In genomic region chr10:24579911-24580310, GRCh38 we compare ENCODE assay signal across 1 cellular context.
TF ChIP-seq lines count a peak whose summit lies in the region.

No MANE protein-coding gene starts in this region.

TF ChIP-seq in K562, 482 proteins besides CTCF, POLR2A, EP300 and RAD21:
- no peak for TF ChIP-seq BRF2 (IDR thresholded peaks at IDR 0.05; ENCODE audit: borderline replicate concordance, insufficient read depth, insufficient read length)
- TF ChIP-seq DLX4 (CRISPR knock-in tag; IDR thresholded peaks at IDR 0.05) = no peak
